In the genomic region with DNA sequence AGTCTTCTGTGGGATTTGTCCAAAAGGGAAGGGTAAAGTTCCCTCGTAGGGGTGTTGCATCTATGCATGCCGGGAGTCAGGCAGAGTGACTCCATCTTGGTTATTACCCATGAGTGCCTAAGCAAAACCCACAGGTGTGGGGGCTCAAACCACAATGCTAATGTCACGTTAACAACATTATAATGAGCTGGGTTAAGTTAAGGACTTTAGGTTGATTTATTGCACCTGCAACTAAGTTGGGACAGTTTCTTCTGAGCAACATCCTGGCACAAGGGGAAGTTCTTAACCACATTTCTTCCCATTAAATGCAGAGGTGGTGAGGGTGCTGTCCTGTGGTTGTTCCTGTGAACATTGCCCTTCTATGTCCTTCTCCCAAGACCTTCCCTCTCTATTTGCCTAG, we compare ENCODE assay signal across 18 cellular contexts.
"Had no signal": no experiment of that assay in that cellular context is flagged by ENCODE, and none has a peak within 500 bp of the region (broad histone marks: within the 10 kb centered on the region; RNA-seq: fewer than 3 reads in every experiment).

No MANE protein-coding gene starts in this region.

- H3K36me3 Mint-ChIP-seq: activated naive CD4-positive, alpha-beta T cell treated with anti-CD3 and anti-CD28 coated beads, Interleukin-2, amount 50 U/mL, for 72 hours; naive thymus-derived CD4-positive, alpha-beta T cell had no signal

- ATAC-seq: activated CD4-positive, CD25-positive, alpha-beta regulatory T cell treated with anti-CD3 and anti-CD28 coated beads, Interleukin-2, amount 50 U/mL, for 24 hours; activated naive CD4-positive, alpha-beta T cell treated with anti-CD3 and anti-CD28 coated beads, Interleukin-2, amount 50 U/mL, for 72 hours; esophagus mucosa; heart right ventricle; left ventricle myocardium superior; mucosa of descending colon; naive thymus-derived CD4-positive, alpha-beta T cell; psoas muscle; right cardiac atrium had no signal

- H3K4me3 Mint-ChIP-seq: activated CD4-positive, alpha-beta T cell treated with anti-CD3 and anti-CD28 coated beads, Interleukin-2, amount 10 ng/mL, durations not matched to agents 7 days and 5 days; activated T-helper 1 cell treated with anti-CD3 and anti-CD28 coated beads, Interleukin-12 subunit alpha, Interleukin-12 subunit beta, Interleukin-2, Interleukin-4 antibody, amounts not matched to agents 30 ng/mL and 10 ng/mL and 1 ng/mL, durations not matched to agents 14 hours and 24 hours and 36 hours; naive thymus-derived CD4-positive, alpha-beta T cell; stimulated activated naive CD8-positive, alpha-beta T cell treated with anti-CD3 and anti-CD28 coated beads, Interleukin-15, Interleukin-2, amounts not matched to agents 100 ng/mL and 50 ng/mL, for 24 hours had no signal

- H3K27me3 Mint-ChIP-seq: activated CD4-positive, alpha-beta T cell treated with anti-CD3 and anti-CD28 coated beads, Interleukin-2, amount 10 ng/mL, durations not matched to agents 7 days and 5 days; naive thymus-derived CD4-positive, alpha-beta T cell; stimulated activated naive CD8-positive, alpha-beta T cell treated with anti-CD3 and anti-CD28 coated beads, Interleukin-15, Interleukin-2, amounts not matched to agents 100 ng/mL and 50 ng/mL, for 24 hours had no signal

- DNase-seq: activated CD4-positive, alpha-beta T cell treated with anti-CD3 and anti-CD28 coated beads, Interleukin-2, amount 10 ng/mL, durations not matched to agents 7 days and 5 days; activated gamma-delta T cell treated with Interleukin-2 at 50 U/mL for 16 hours; adrenal gland; heart right ventricle; left ventricle myocardium superior; mesenchymal stem cell; mucosa of descending colon; naive thymus-derived CD4-positive, alpha-beta T cell; psoas muscle; right cardiac atrium; stimulated activated CD4-positive, alpha-beta T cell treated with anti-CD3 and anti-CD28 coated beads, Interleukin-2, amount 100 ng/mL, for 24 hours; T1000; transverse colon had no signal

- H3K4me1 Mint-ChIP-seq: activated CD4-positive, alpha-beta T cell treated with anti-CD3 and anti-CD28 coated beads, Interleukin-2, amount 10 ng/mL, durations not matched to agents 7 days and 5 days; naive thymus-derived CD4-positive, alpha-beta T cell had no signal

- H3K27ac Mint-ChIP-seq: activated CD4-positive, alpha-beta T cell treated with anti-CD3 and anti-CD28 coated beads, Interleukin-2, amount 10 ng/mL, durations not matched to agents 7 days and 5 days; activated naive CD4-positive, alpha-beta T cell treated with anti-CD3 and anti-CD28 coated beads, Interleukin-2, amount 50 U/mL, for 72 hours; activated T-helper 1 cell treated with anti-CD3 and anti-CD28 coated beads, Interleukin-12 subunit alpha, Interleukin-12 subunit beta, Interleukin-2, Interleukin-4 antibody, amounts not matched to agents 30 ng/mL and 10 ng/mL and 1 ng/mL, durations not matched to agents 14 hours and 24 hours and 36 hours; naive thymus-derived CD4-positive, alpha-beta T cell; stimulated activated naive CD8-positive, alpha-beta T cell treated with anti-CD3 and anti-CD28 coated beads, Interleukin-15, Interleukin-2, amounts not matched to agents 100 ng/mL and 50 ng/mL, for 24 hours had no signal

- H3K9me3 Mint-ChIP-seq: activated CD4-positive, alpha-beta T cell treated with anti-CD3 and anti-CD28 coated beads, Interleukin-2, amount 10 ng/mL, durations not matched to agents 7 days and 5 days; activated T-helper 1 cell treated with anti-CD3 and anti-CD28 coated beads, Interleukin-12 subunit alpha, Interleukin-12 subunit beta, Interleukin-2, Interleukin-4 antibody, amounts not matched to agents 30 ng/mL and 10 ng/mL and 1 ng/mL, durations not matched to agents 14 hours and 24 hours and 36 hours had no signal
